ENCODE assay signal across 22 cellular contexts in genomic region chr1:51071291-51071690, GRCh38. TPM values are rescaled to one million over a fixed set of nuclear protein-coding genes. Genes with fewer than 3 reads are reported as not detected.
DNase-seq lines count a peak whose midpoint lies in the region; ATAC-seq, FAIRE-seq and TF ChIP-seq lines count a peak whose summit lies in the region.
"Had no signal": no experiment of that assay in that cellular context is flagged by ENCODE, and none has a peak within 500 bp of the region (broad histone marks: within the 10 kb centered on the region; RNA-seq: fewer than 3 reads in every experiment).

No MANE protein-coding gene starts in this region.

- H3K4me3 ChIP-seq in ACC112 (ENCODE audit: low read depth, low read length) (peak overlapping the region; percentile 46), astrocyte (ENCODE audit: insufficient read depth, low read depth, low read length) (no peak overlapping the region), fibroblast of mammary gland (ENCODE audit: control insufficient read depth, low read depth, low read length) (no peak overlapping the region)

- DNase-seq in HCEC 1CT (peak; percentile 6), astrocyte (ENCODE audit: low read depth) (no peak), fibroblast of mammary gland (ENCODE audit: low read depth) (peak; percentile 16), medulla oblongata (ENCODE audit: extremely low spot score) (no peak)
- no peak for DNase-seq in activated CD4-positive, alpha-beta memory T cell treated with anti-CD3 and anti-CD28 coated beads, Interleukin-2, amount 10 ng/mL, durations not matched to agents 7 days and 5 days
- DNase-seq: DMS53, GF-D8, Karpas-422, MV-4-11, NCI-H1105 treated with DMSO at 0.1 percent for 48 hours, NCI-H524 treated with DMSO at 0.1 percent for 48 hours, NCI-H82 had no signal

- H3K4me1 Mint-ChIP-seq in astrocyte (ENCODE audit: low read depth, unreplicated experiment), result peaks cover 15% of the 10 kb centered on the region
- H3K4me1 Mint-ChIP-seq in activated CD4-positive, alpha-beta memory T cell treated with anti-CD3 and anti-CD28 coated beads, Interleukin-2, amount 10 ng/mL, durations not matched to agents 7 days and 5 days, result no peaks in the 10 kb centered on the region
- H3K4me1 Mint-ChIP-seq: B cell had no signal

- H3K27me3 Mint-ChIP-seq in astrocyte (ENCODE audit: low read depth, unreplicated experiment), result no peaks in the 10 kb centered on the region
- peaks cover 22% of the 10 kb centered on the region for H3K27me3 Mint-ChIP-seq in activated CD4-positive, alpha-beta memory T cell treated with anti-CD3 and anti-CD28 coated beads, Interleukin-2, amount 10 ng/mL, durations not matched to agents 7 days and 5 days

- H3K9me3 Mint-ChIP-seq in astrocyte (ENCODE audit: unreplicated experiment), result peaks cover 3% of the 10 kb centered on the region
- H3K9me3 Mint-ChIP-seq in activated CD4-positive, alpha-beta memory T cell treated with anti-CD3 and anti-CD28 coated beads, Interleukin-2, amount 10 ng/mL, durations not matched to agents 7 days and 5 days, result no peaks in the 10 kb centered on the region

- CTCF ChIA-PET in activated CD4-positive, alpha-beta memory T cell treated with anti-CD3 and anti-CD28 coated beads, Interleukin-2, amount 10 ng/mL, durations not matched to agents 7 days and 5 days (lab: Charles Lee), result no interaction called here

- peak overlapping the region; percentile 29 for H3K27ac Mint-ChIP-seq in astrocyte (ENCODE audit: unreplicated experiment)
- no peak overlapping the region for H3K27ac Mint-ChIP-seq in activated CD4-positive, alpha-beta memory T cell treated with anti-CD3 and anti-CD28 coated beads, Interleukin-2, amount 10 ng/mL, durations not matched to agents 7 days and 5 days
- H3K27ac Mint-ChIP-seq: B cell had no signal

- no peak overlapping the region for H3K4me3 Mint-ChIP-seq in astrocyte (ENCODE audit: unreplicated experiment)
- no peak overlapping the region for H3K4me3 Mint-ChIP-seq in activated CD4-positive, alpha-beta memory T cell treated with anti-CD3 and anti-CD28 coated beads, Interleukin-2, amount 10 ng/mL, durations not matched to agents 7 days and 5 days
- H3K4me3 Mint-ChIP-seq: B cell had no signal

- H3K36me3 ChIP-seq in ACC112 (ENCODE audit: insufficient read depth, low read length) (no peaks in the 10 kb centered on the region), astrocyte (ENCODE audit: insufficient read depth, low read length) (no peaks in the 10 kb centered on the region)

- H2AFZ ChIP-seq in ACC112 (ENCODE audit: low read length, unreplicated experiment) (peak overlapping the region; percentile 32), astrocyte (ENCODE audit: low read depth, low read length) (no peak overlapping the region)

- H3K36me3 Mint-ChIP-seq in astrocyte (ENCODE audit: low read depth, unreplicated experiment), result no peaks in the 10 kb centered on the region
- H3K36me3 Mint-ChIP-seq in activated CD4-positive, alpha-beta memory T cell treated with anti-CD3 and anti-CD28 coated beads, Interleukin-2, amount 10 ng/mL, durations not matched to agents 7 days and 5 days (ENCODE audit: low read depth), result no peaks in the 10 kb centered on the region

- no peaks in the 10 kb centered on the region for H4K20me1 ChIP-seq in astrocyte (ENCODE audit: insufficient read depth, low read length)

- H3K4me1 ChIP-seq in ACC112 (ENCODE audit: control insufficient read depth, insufficient read depth, low read length, unreplicated experiment), result peaks cover 25% of the 10 kb centered on the region
- H3K4me1 ChIP-seq in astrocyte (ENCODE audit: insufficient read depth, low read length), result peaks cover 12% of the 10 kb centered on the region

- H3K4me2 ChIP-seq in astrocyte (ENCODE audit: low read length), result peak overlapping the region; percentile 37

- TF ChIP-seq CTCF in astrocyte (IDR thresholded peaks at IDR 0.05; ENCODE audit: insufficient read depth, low read depth, low read length) (no peak), fibroblast of mammary gland (conservative IDR thresholded peaks at IDR 0.05; ENCODE audit: control insufficient read depth, insufficient read depth, low read depth, low read length) (no peak)

- FAIRE-seq in astrocyte (lab: Jason Lieb, UNC), result no peak
- FAIRE-seq: A204.1, D721Med had no signal

- H3K79me2 ChIP-seq in ACC112 (ENCODE audit: control insufficient read depth, insufficient read depth, low read length, unreplicated experiment) (no peaks in the 10 kb centered on the region), astrocyte (ENCODE audit: insufficient read depth, low read length) (no peaks in the 10 kb centered on the region)

- POLR2A ChIA-PET in activated CD4-positive, alpha-beta memory T cell treated with anti-CD3 and anti-CD28 coated beads, Interleukin-2, amount 10 ng/mL, durations not matched to agents 7 days and 5 days (lab: Charles Lee), result no interaction called here

- H3K27ac ChIP-seq in ACC112 (ENCODE audit: low read depth, low read length) (peak overlapping the region; percentile 79), astrocyte (ENCODE audit: low read depth, low read length) (no peak overlapping the region)

- no peak overlapping the region for H3K9ac ChIP-seq in astrocyte (ENCODE audit: low read length)

- ATAC-seq in HG02885 (IDR thresholded peaks at IDR 0.05; ENCODE audit: poor library complexity, unreplicated experiment) (no peak), HG03457 (IDR thresholded peaks at IDR 0.05; ENCODE audit: unreplicated experiment) (no peak)
- ATAC-seq: HCT116, Right ventricle myocardium inferior had no signal

- H3K27me3 ChIP-seq in ACC112 (ENCODE audit: insufficient read depth, low read length), result no peaks in the 10 kb centered on the region
- H3K27me3 ChIP-seq in astrocyte (ENCODE audit: insufficient read depth, low read length), result peaks cover 3% of the 10 kb centered on the region

- H3K9me3 ChIP-seq in astrocyte (ENCODE audit: insufficient read depth, low read depth, low read length), result no peaks in the 10 kb centered on the region

RNA-seq across cellular contexts. Expression of gene C1orf185, which starts 30.7 kb away (rescaled TPM):
- total RNA-seq in astrocyte, result not detected in 2 replicates
- not detected for total RNA-seq in activated CD4-positive, alpha-beta memory T cell treated with anti-CD3 and anti-CD28 coated beads, Interleukin-2, amount 10 ng/mL, durations not matched to agents 7 days and 5 days
- total RNA-seq: B cell, M059J, Right ventricle myocardium inferior, SK-MEL-5 had no signal

Comparison
In these comparisons a context has a peak if more than half of its experiments do, and no peak if none do; other contexts are left out.
1. DNase-seq: peak in HCEC 1CT (single experiment) and fibroblast of mammary gland (single experiment); none in astrocyte (single experiment), activated CD4-positive, alpha-beta memory T cell treated with anti-CD3 and anti-CD28 coated beads, Interleukin-2, amount 10 ng/mL, durations not matched to agents 7 days and 5 days (single experiment) and medulla oblongata (single experiment).